9 cellular contexts compared by ENCODE assay signal in the genomic region with DNA sequence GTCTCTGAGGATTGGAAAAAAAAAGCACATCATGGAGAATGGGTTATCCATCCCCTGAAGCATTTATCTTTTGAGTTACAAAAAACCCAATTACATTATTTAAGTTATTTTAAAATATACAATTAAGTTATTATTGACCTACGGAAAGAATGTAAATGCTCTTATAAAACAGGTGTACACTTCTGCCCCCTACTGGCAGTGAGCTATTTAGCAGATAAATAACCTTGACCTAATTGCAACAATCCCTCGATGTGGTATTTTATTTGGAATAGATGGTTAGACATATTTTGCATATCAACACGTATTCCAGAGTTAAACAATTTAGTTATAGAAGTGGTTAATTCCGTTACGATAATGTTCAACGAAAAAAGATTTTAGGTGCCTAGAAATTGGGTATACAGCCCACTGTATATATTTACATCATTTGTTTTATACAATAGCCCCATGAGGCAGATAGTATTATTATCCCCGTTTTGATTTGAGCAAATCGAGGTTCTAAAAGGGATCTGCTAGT. TPM values are rescaled to one million over a fixed set of nuclear protein-coding genes. Genes with fewer than 3 reads are reported as not detected.
A peak's percentile ranks its signal among the peaks of the same experiment; 100 is the strongest.
DNase-seq lines count a peak whose midpoint lies in the region; ATAC-seq, FAIRE-seq and TF ChIP-seq lines count a peak whose summit lies in the region.
"Had no signal": no experiment of that assay in that cellular context is flagged by ENCODE, and none has a peak within 500 bp of the region (broad histone marks: within the 10 kb centered on the region; RNA-seq: fewer than 3 reads in every experiment).

No MANE protein-coding gene starts in this region.

- no peak overlapping the region for H3K9ac ChIP-seq in kidney (ENCODE audit: low read length in 2 of 2)

- peak; percentile 40 for DNase-seq in AG10803 (ENCODE audit: low read depth)
- DNase-seq in NAMALWA (ENCODE audit: low spot score), result peak; percentile 63
- peak; percentile 62 for DNase-seq in activated CD8-positive, alpha-beta T cell treated with anti-CD3 and anti-CD28 coated beads for 36 hours
- no peak for DNase-seq in kidney
- no peak for DNase-seq in NCI-H2107 treated with DMSO at 0.1 percent for 48 hours (lab: John Stamatoyannopoulos, UW; ENCODE audit: unreplicated experiment)
- no peak for DNase-seq in epidermal melanocyte (ENCODE audit: insufficient read length, low spot score)

- H3K4me1 ChIP-seq in kidney (ENCODE audit: control insufficient read depth in 1 of 2, insufficient read depth in 1 of 2, low read depth in 1 of 2, low read length in 2 of 2), result peaks cover 0 to 3% of the 10 kb centered on the region in 2 donors

- POLR2A ChIA-PET in activated CD8-positive, alpha-beta T cell treated with anti-CD3 and anti-CD28 coated beads for 36 hours (lab: Charles Lee), result no interaction called here

- CTCF ChIA-PET in activated CD8-positive, alpha-beta T cell treated with anti-CD3 and anti-CD28 coated beads for 36 hours (lab: Charles Lee), result interaction anchor here (0.7 to 2.8 kb wide), 18 partner anchors 8 to 229 kb away, joined by 3 to 17 read pairs (median 3); a partner anchor contains a TSS

- no peak overlapping the region for H3K4me3 Mint-ChIP-seq in activated CD8-positive, alpha-beta T cell treated with anti-CD3 and anti-CD28 coated beads for 36 hours
- H3K4me3 Mint-ChIP-seq: IgD-negative memory B cell had no signal

- TF ChIP-seq CTCF in AG10803 (conservative IDR thresholded peaks at IDR 0.05; ENCODE audit: low read length) (peak; percentile 63), GM12875 (IDR thresholded peaks at IDR 0.05; ENCODE audit: borderline replicate concordance, insufficient read depth, low read depth, low read length) (peak; percentile 51; the same call in 1 of the 2 replicates), kidney (IDR thresholded peaks at IDR 0.05; ENCODE audit: borderline replicate concordance, extremely low read depth, insufficient read depth) (peak; percentile 58)
- peak; percentile 78 for TF ChIP-seq CTCF in activated CD8-positive, alpha-beta T cell treated with anti-CD3 and anti-CD28 coated beads for 36 hours (IDR thresholded peaks at IDR 0.05)

- peak; percentile 51 for ATAC-seq in activated CD8-positive, alpha-beta T cell treated with anti-CD3 and anti-CD28 coated beads for 36 hours
- no peak for ATAC-seq in GM19324 (IDR thresholded peaks at IDR 0.05; ENCODE audit: low FRiP score, unreplicated experiment)

- H3K36me3 Mint-ChIP-seq in activated CD8-positive, alpha-beta T cell treated with anti-CD3 and anti-CD28 coated beads for 36 hours (ENCODE audit: low read depth), result no peaks in the 10 kb centered on the region
- H3K36me3 Mint-ChIP-seq: IgD-negative memory B cell had no signal

- intact Hi-C loops in activated CD8-positive, alpha-beta T cell treated with anti-CD3 and anti-CD28 coated beads for 36 hours (cut with micrococcal nuclease), result loop anchor here (5.0 kb wide), 1 partner anchor 205 kb away; no protein-coding TSS in a partner anchor
- intact Hi-C loops in kidney (cut with DNase I), result no loop called here

- no peak overlapping the region for H3K27ac Mint-ChIP-seq in activated CD8-positive, alpha-beta T cell treated with anti-CD3 and anti-CD28 coated beads for 36 hours
- H3K27ac Mint-ChIP-seq: IgD-negative memory B cell had no signal

- no peaks in the 10 kb centered on the region for H3K4me1 Mint-ChIP-seq in activated CD8-positive, alpha-beta T cell treated with anti-CD3 and anti-CD28 coated beads for 36 hours (ENCODE audit: low read depth)
- H3K4me1 Mint-ChIP-seq: IgD-negative memory B cell had no signal

- peaks cover 5% of the 10 kb centered on the region for H3K27me3 Mint-ChIP-seq in activated CD8-positive, alpha-beta T cell treated with anti-CD3 and anti-CD28 coated beads for 36 hours
- H3K27me3 Mint-ChIP-seq: IgD-negative memory B cell had no signal

- H3K9me3 ChIP-seq in kidney (ENCODE audit: control insufficient read depth in 1 of 2, low read length in 2 of 2), result no peaks in the 10 kb centered on the region

- H3K36me3 ChIP-seq in kidney (ENCODE audit: control insufficient read depth in 1 of 2, insufficient read depth in 2 of 2, low read length in 2 of 2), result no peaks in the 10 kb centered on the region

- no peak overlapping the region for H3K27ac ChIP-seq in kidney (ENCODE audit: low read depth in 2 of 2, low read length in 2 of 2)

- H3K9me3 Mint-ChIP-seq in activated CD8-positive, alpha-beta T cell treated with anti-CD3 and anti-CD28 coated beads for 36 hours, result no peaks in the 10 kb centered on the region
- H3K9me3 Mint-ChIP-seq: IgD-negative memory B cell had no signal

- peak; percentile 90 for FAIRE-seq in kidney (lab: Jason Lieb, UNC)

- H3K4me3 ChIP-seq in AG10803 (ENCODE audit: low read length) (no peak overlapping the region), GM12875 (ENCODE audit: low read depth, low read length) (no peak overlapping the region), kidney (ENCODE audit: low read length in 2 of 2) (no peak overlapping the region)

RNA-seq across cellular contexts. Expression of a gene that starts 9.1 kb away (rescaled TPM):
- total RNA-seq in activated CD8-positive, alpha-beta T cell treated with anti-CD3 and anti-CD28 coated beads for 36 hours, result not detected
- 1.7 TPM for total RNA-seq in kidney
- polyA plus RNA-seq in kidney (ENCODE audit: insufficient read depth, low read depth, low replicate concordance), result 1.0 TPM
- polyA plus RNA-seq: IgD-negative memory B cell had no signal

RNA-seq across cellular contexts. Expression of a gene that starts 48.6 kb away (rescaled TPM):
- total RNA-seq in activated CD8-positive, alpha-beta T cell treated with anti-CD3 and anti-CD28 coated beads for 36 hours, result 1 to 10 TPM; 5.3 to 7.5 TPM
- total RNA-seq in kidney, result 2.7 TPM
- 2.5 TPM for polyA plus RNA-seq in kidney (ENCODE audit: insufficient read depth, low read depth, low replicate concordance)
- polyA plus RNA-seq: IgD-negative memory B cell had no signal

Comparison
In these comparisons a context has a peak if more than half of its experiments do, and no peak if none do; other contexts are left out.
1. DNase-seq: peak in AG10803 (single experiment), NAMALWA (single experiment) and activated CD8-positive, alpha-beta T cell treated with anti-CD3 and anti-CD28 coated beads for 36 hours (single experiment); none in kidney (single experiment), NCI-H2107 treated with DMSO at 0.1 percent for 48 hours (single experiment) and epidermal melanocyte (single experiment).
2. Peak in every context shown above with its lines, with median percentiles within 50 percentile points of each other: CTCF ChIP-seq.